Comparison of ENCODE assay signal across 23 cellular contexts in the genomic region with DNA sequence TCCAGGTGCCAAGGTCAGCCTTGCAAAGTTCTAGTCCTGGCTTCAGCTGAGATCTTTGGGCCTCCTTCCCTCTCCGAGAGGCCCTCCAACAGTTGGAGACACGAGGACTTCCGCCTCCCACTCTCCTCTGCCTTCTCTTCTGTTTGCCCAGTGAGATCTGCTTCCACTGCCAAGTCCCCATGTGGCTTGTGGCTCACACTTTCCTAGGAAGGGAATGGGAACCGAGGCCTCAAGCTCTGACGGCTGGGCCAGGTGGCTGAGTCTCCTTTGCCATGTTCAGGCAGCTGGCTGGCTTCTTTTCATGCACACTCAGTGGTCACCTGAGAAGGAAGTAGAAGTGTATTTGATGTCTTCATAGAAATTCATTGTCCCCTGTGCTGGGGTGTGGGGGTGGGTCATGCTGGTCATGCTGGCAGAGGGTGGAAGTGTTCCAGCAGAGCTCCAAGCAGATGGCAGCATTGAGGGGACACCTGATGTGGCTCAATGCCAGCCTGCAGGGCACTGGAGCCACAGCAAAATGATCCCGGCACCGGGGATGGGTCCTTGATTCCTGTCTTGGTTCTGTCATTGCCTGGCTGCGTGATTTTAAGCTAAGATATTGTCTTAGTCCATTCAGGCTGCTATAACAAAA.
DNase-seq lines count a peak whose midpoint lies in the region; ATAC-seq and TF ChIP-seq lines count a peak whose summit lies in the region.
"Had no signal": no experiment of that assay in that cellular context is flagged by ENCODE, and none has a peak within 500 bp of the region (broad histone marks: within the 10 kb centered on the region; RNA-seq: fewer than 3 reads in every experiment).

No MANE protein-coding gene starts in this region.

- no peak overlapping the region for H4K8ac ChIP-seq in mesenchymal stem cell (ENCODE audit: low read length)

- H2BK12ac ChIP-seq in mesenchymal stem cell (ENCODE audit: low read length in 2 of 2): no peak overlapping the region

- H2BK15ac ChIP-seq in mesenchymal stem cell (ENCODE audit: low read depth, poor library complexity, severe bottlenecking): no peak overlapping the region

- H3K27ac ChIP-seq in RWPE2 (ENCODE audit: poor library complexity, severe bottlenecking) (peak overlapping the region; percentile 97), mesenchymal stem cell (ENCODE audit: low read length, poor library complexity, severe bottlenecking) (no peak overlapping the region), ascending aorta (no peak overlapping the region)
- H3K27ac ChIP-seq: 22Rv1, SJSA1 had no signal

- no peak overlapping the region for H3K4me3 ChIP-seq in RWPE2 (ENCODE audit: severe bottlenecking)
- H3K4me3 ChIP-seq in mesenchymal stem cell (ENCODE audit: insufficient read depth in 1 of 2, low read depth in 1 of 2, low read length in 2 of 2): no peak overlapping the region
- no peak overlapping the region for H3K4me3 ChIP-seq in ascending aorta
- H3K4me3 ChIP-seq: GM23338, SJSA1 had no signal

- DNase-seq in DMS 273 (lab: John Stamatoyannopoulos, UW; ENCODE audit: unreplicated experiment) (peak; percentile 25), DMS 273 treated with DMSO at 0.1 percent for 48 hours (lab: John Stamatoyannopoulos, UW) (no peak), RWPE2 (ENCODE audit: low spot score) (no peak), mesenchymal stem cell (no peak), ascending aorta (ENCODE audit: low spot score in 2 of 2) (no peak), NCI-H82 treated with DMSO at 0.1 percent for 48 hours (lab: John Stamatoyannopoulos, UW; ENCODE audit: unreplicated experiment) (no peak)
- no peak for DNase-seq in activated CD8-positive, alpha-beta memory T cell treated with anti-CD3 and anti-CD28 coated beads, Interleukin-2, amount 10 ng/mL, durations not matched to agents 7 days and 5 days
- no peak for DNase-seq in natural killer cell treated with Interleukin-12 subunit alpha and Interleukin-12 subunit beta and Interleukin-15 and Interleukin-18, amount 100 ng/mL, for 72 hours (ENCODE audit: low spot score)
- DNase-seq: DMS53, EL, MM.1S, NCI-H1092 treated with DMSO at 0.1 percent for 48 hours, NCI-H146, NCI-H2081 treated with DMSO at 0.1 percent for 48 hours, NCI-H510A, NCI-H774, PC-3, RPMI8226 had no signal

- no peaks in the 10 kb centered on the region for H3K36me3 Mint-ChIP-seq in activated CD8-positive, alpha-beta memory T cell treated with anti-CD3 and anti-CD28 coated beads, Interleukin-2, amount 10 ng/mL, durations not matched to agents 7 days and 5 days
- H3K36me3 Mint-ChIP-seq in natural killer cell treated with Interleukin-12 subunit alpha and Interleukin-12 subunit beta and Interleukin-15 and Interleukin-18, amount 100 ng/mL, for 72 hours: no peaks in the 10 kb centered on the region

- H3K4me1 ChIP-seq in RWPE2 (ENCODE audit: insufficient read depth, poor library complexity, severe bottlenecking) (peaks cover 23% of the 10 kb centered on the region), mesenchymal stem cell (ENCODE audit: control insufficient read depth, insufficient read depth, low read depth, low read length) (peaks cover 1% of the 10 kb centered on the region), ascending aorta (peaks cover 0 to 15% of the 10 kb centered on the region in 2 donors)

- H2BK5ac ChIP-seq in mesenchymal stem cell (ENCODE audit: low read depth, low read length, poor library complexity, severe bottlenecking): no peak overlapping the region

- intact Hi-C loops in ascending aorta (cut with DNase I): no loop called here

- H3K9me3 Mint-ChIP-seq in activated CD8-positive, alpha-beta memory T cell treated with anti-CD3 and anti-CD28 coated beads, Interleukin-2, amount 10 ng/mL, durations not matched to agents 7 days and 5 days (ENCODE audit: low read depth): no peaks in the 10 kb centered on the region
- no peaks in the 10 kb centered on the region for H3K9me3 Mint-ChIP-seq in natural killer cell treated with Interleukin-12 subunit alpha and Interleukin-12 subunit beta and Interleukin-15 and Interleukin-18, amount 100 ng/mL, for 72 hours
- H3K9me3 Mint-ChIP-seq: GM23338 had no signal

- H3K27me3 ChIP-seq in RWPE2 (ENCODE audit: insufficient read depth, poor library complexity, severe bottlenecking) (no peaks in the 10 kb centered on the region), mesenchymal stem cell (ENCODE audit: control insufficient read depth in 1 of 2, insufficient read depth in 1 of 2, low read length in 2 of 2) (no peaks in the 10 kb centered on the region), ascending aorta (no peaks in the 10 kb centered on the region)
- H3K27me3 ChIP-seq: SJSA1 had no signal

- no peak overlapping the region for H3K4me2 ChIP-seq in mesenchymal stem cell (ENCODE audit: low read length, poor library complexity, severe bottlenecking)
- H3K4me2 ChIP-seq: GM23338 had no signal

- no peak overlapping the region for H3K27ac Mint-ChIP-seq in activated CD8-positive, alpha-beta memory T cell treated with anti-CD3 and anti-CD28 coated beads, Interleukin-2, amount 10 ng/mL, durations not matched to agents 7 days and 5 days
- no peak overlapping the region for H3K27ac Mint-ChIP-seq in natural killer cell treated with Interleukin-12 subunit alpha and Interleukin-12 subunit beta and Interleukin-15 and Interleukin-18, amount 100 ng/mL, for 72 hours
- H3K27ac Mint-ChIP-seq: B cell, GM23338 had no signal

- H3K14ac ChIP-seq in mesenchymal stem cell (ENCODE audit: low read length in 2 of 2): no peak overlapping the region

- TF ChIP-seq CTCF in RWPE2 (IDR thresholded peaks at IDR 0.05; ENCODE audit: poor library complexity, severe bottlenecking): no peak
- TF ChIP-seq CTCF in ascending aorta (IDR thresholded peaks at IDR 0.05): no peak

- no peaks in the 10 kb centered on the region for H3K79me1 ChIP-seq in mesenchymal stem cell (replicated peaks; ENCODE audit: low read length, poor library complexity, severe bottlenecking)

- H3K23ac ChIP-seq in mesenchymal stem cell (ENCODE audit: low read length in 2 of 2): no peak overlapping the region

- H4K91ac ChIP-seq in mesenchymal stem cell (ENCODE audit: low read length): no peak overlapping the region

- H3K18ac ChIP-seq in mesenchymal stem cell (ENCODE audit: low read depth in 1 of 2, low read length in 2 of 2): no peak overlapping the region

- H3K4ac ChIP-seq in mesenchymal stem cell (ENCODE audit: low read depth in 1 of 2, low read length in 2 of 2): no peak overlapping the region

- H3K36me3 ChIP-seq in RWPE2 (ENCODE audit: low read depth) (no peaks in the 10 kb centered on the region), mesenchymal stem cell (ENCODE audit: control insufficient read depth in 1 of 2, insufficient read depth in 2 of 2, low read depth in 1 of 2, low read length in 2 of 2) (no peaks in the 10 kb centered on the region), ascending aorta (no peaks in the 10 kb centered on the region)
- H3K36me3 ChIP-seq: SJSA1 had no signal

- WGBS in mesenchymal stem cell: 95% methylated on average over 8 of the region's 8 CpGs

- no peak overlapping the region for H3K4me3 Mint-ChIP-seq in activated CD8-positive, alpha-beta memory T cell treated with anti-CD3 and anti-CD28 coated beads, Interleukin-2, amount 10 ng/mL, durations not matched to agents 7 days and 5 days
- H3K4me3 Mint-ChIP-seq in natural killer cell treated with Interleukin-12 subunit alpha and Interleukin-12 subunit beta and Interleukin-15 and Interleukin-18, amount 100 ng/mL, for 72 hours: no peak overlapping the region
- H3K4me3 Mint-ChIP-seq: B cell, GM23338 had no signal

- H3K27me3 Mint-ChIP-seq in activated CD8-positive, alpha-beta memory T cell treated with anti-CD3 and anti-CD28 coated beads, Interleukin-2, amount 10 ng/mL, durations not matched to agents 7 days and 5 days: peaks cover 14% of the 10 kb centered on the region
- H3K27me3 Mint-ChIP-seq in natural killer cell treated with Interleukin-12 subunit alpha and Interleukin-12 subunit beta and Interleukin-15 and Interleukin-18, amount 100 ng/mL, for 72 hours: peaks cover 17 to 27% of the 10 kb centered on the region in 2 donors

- no peak overlapping the region for H3K9ac ChIP-seq in mesenchymal stem cell (ENCODE audit: low read length)

- no peak for ATAC-seq in RWPE2 (ENCODE audit: low read depth)
- no peak for ATAC-seq in activated CD8-positive, alpha-beta memory T cell treated with anti-CD3 and anti-CD28 coated beads, Interleukin-2, amount 10 ng/mL, durations not matched to agents 7 days and 5 days
- ATAC-seq in natural killer cell treated with Interleukin-12 subunit alpha and Interleukin-12 subunit beta and Interleukin-15 and Interleukin-18, amount 100 ng/mL, for 72 hours: no peak
- ATAC-seq: GM23338, HCT116, PC-3 had no signal

- H3K9me3 ChIP-seq in RWPE2 (ENCODE audit: severe bottlenecking) (no peaks in the 10 kb centered on the region), mesenchymal stem cell (ENCODE audit: control insufficient read depth, low read length) (no peaks in the 10 kb centered on the region), ascending aorta (no peaks in the 10 kb centered on the region)
- H3K9me3 ChIP-seq: SJSA1 had no signal

- no peak overlapping the region for H2BK120ac ChIP-seq in mesenchymal stem cell (ENCODE audit: low read depth, low read length)

- H2AK5ac ChIP-seq in mesenchymal stem cell (ENCODE audit: low read length, severe bottlenecking): peak overlapping the region; percentile 21

- no peak overlapping the region for H2AFZ ChIP-seq in mesenchymal stem cell (ENCODE audit: low read depth, low read length)
- H2AFZ ChIP-seq: GM23338 had no signal

- CTCF ChIA-PET in activated CD8-positive, alpha-beta memory T cell treated with anti-CD3 and anti-CD28 coated beads, Interleukin-2, amount 10 ng/mL, durations not matched to agents 7 days and 5 days (lab: Charles Lee): no interaction called here

- H3K4me1 Mint-ChIP-seq in activated CD8-positive, alpha-beta memory T cell treated with anti-CD3 and anti-CD28 coated beads, Interleukin-2, amount 10 ng/mL, durations not matched to agents 7 days and 5 days: no peaks in the 10 kb centered on the region
- no peaks in the 10 kb centered on the region for H3K4me1 Mint-ChIP-seq in natural killer cell treated with Interleukin-12 subunit alpha and Interleukin-12 subunit beta and Interleukin-15 and Interleukin-18, amount 100 ng/mL, for 72 hours (ENCODE audit: low read depth in 2 of 2)
- H3K4me1 Mint-ChIP-seq: B cell had no signal
